Comparison of ENCODE assay signal across 31 cellular contexts in the genomic region with DNA sequence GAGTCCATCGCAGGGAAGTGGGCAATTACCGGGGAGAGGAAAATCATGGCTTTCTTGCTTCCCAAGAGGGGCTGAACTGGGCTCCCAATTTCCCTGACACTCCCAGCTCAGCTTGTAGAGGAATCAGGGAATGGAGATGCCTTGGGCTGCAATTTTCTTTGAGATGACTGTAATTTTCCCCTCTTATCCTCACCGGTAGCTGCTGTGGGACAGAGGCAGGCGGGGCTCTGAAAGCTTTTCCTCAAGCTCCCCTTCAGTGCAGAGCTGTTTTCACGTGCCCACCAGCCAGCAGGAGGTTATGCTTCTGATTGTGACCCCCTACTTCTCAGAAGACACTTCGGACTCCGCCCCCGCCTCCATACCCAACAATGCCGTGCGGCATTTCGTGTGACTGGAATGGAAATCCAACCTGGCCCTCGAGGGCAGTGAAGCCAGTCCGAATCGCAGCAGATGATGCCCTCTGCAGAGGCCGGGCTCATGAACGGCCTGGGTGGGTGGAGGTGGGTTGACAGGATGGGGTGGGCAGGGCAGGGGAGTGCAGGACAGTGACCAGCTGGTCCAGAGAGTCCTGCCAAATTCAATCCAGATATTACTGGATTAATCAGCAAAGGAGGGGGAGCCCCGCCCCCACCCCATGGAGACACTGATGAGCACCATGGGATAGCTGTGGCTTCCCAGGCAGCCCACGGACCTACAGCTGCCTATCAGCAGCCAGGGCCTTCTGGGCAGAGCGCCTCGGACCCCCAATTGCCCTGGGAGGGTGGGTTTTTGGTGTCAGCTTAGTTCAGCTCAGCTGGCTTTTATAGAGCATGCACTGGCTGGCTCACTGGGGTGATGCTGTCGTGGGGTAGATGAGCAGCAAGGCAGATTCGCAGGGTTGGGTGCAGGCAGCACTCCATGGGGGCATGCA. TPM values are rescaled to one million over a fixed set of nuclear protein-coding genes. Genes with fewer than 3 reads are reported as not detected.
DNase-seq lines count a peak whose midpoint lies in the region; ATAC-seq and TF ChIP-seq lines count a peak whose summit lies in the region.
"Had no signal": no experiment of that assay in that cellular context is flagged by ENCODE, and none has a peak within 500 bp of the region (broad histone marks: within the 10 kb centered on the region; RNA-seq: fewer than 3 reads in every experiment).

No MANE protein-coding gene starts in this region.

- H3K36me3 ChIP-seq in lower lobe of right lung (no peaks in the 10 kb centered on the region), suprapubic skin (no peaks in the 10 kb centered on the region)
- H3K36me3 ChIP-seq: colonic mucosa, pancreas, stomach, thyroid gland, vagina had no signal

- in situ Hi-C loops in GM13976 (cut with MboI; ENCODE audit: low sequenced_read_pairs, unreplicated experiment), result no loop called here

- H3K4me1 ChIP-seq in lower lobe of right lung, result no peaks in the 10 kb centered on the region
- H3K4me1 ChIP-seq in suprapubic skin, result peaks cover 11% of the 10 kb centered on the region
- H3K4me1 ChIP-seq: A549, colonic mucosa, pancreas, stomach, thyroid gland, vagina had no signal

- H3K4me3 ChIP-seq in lower lobe of right lung (no peak overlapping the region), suprapubic skin (no peak overlapping the region)
- H3K4me3 ChIP-seq: A549, colonic mucosa, GM12878, lung, pancreas, PC-9, stomach, thyroid gland, vagina had no signal

- TF ChIP-seq CTCF in chondrocyte (IDR thresholded peaks at IDR 0.05) (no peak), lower lobe of right lung (IDR thresholded peaks at IDR 0.05) (no peak), suprapubic skin (IDR thresholded peaks at IDR 0.05) (no peak), GM13976 (IDR thresholded peaks at IDR 0.05; ENCODE audit: borderline replicate concordance, control extremely low read depth, extremely low read depth, insufficient read depth, missing control alignments) (no peak)

- no peak overlapping the region for H3K27ac Mint-ChIP-seq in chondrocyte (ENCODE audit: unreplicated experiment)
- H3K27ac Mint-ChIP-seq: activated CD4-positive, alpha-beta memory T cell treated with anti-CD3 and anti-CD28 coated beads, Interleukin-2, amount 10 ng/mL, durations not matched to agents 7 days and 5 days; activated T-helper 17 cell treated with anti-CD3 and anti-CD28 coated beads, Interleukin-2, amount 50 U/mL, for 72 hours; nephron progenitor cell; T-helper 2 cell treated with Interferon-gamma antibody and Interleukin-4, amounts not matched to agents 5 μg/mL and 100 μg/mL, for 36 hours had no signal

- no peak overlapping the region for H3K4me3 Mint-ChIP-seq in chondrocyte (ENCODE audit: unreplicated experiment)
- H3K4me3 Mint-ChIP-seq: activated CD4-positive, alpha-beta memory T cell treated with anti-CD3 and anti-CD28 coated beads, Interleukin-2, amount 10 ng/mL, durations not matched to agents 7 days and 5 days; activated T-helper 17 cell treated with anti-CD3 and anti-CD28 coated beads, Interleukin-2, amount 50 U/mL, for 72 hours; nephron progenitor cell; T-helper 2 cell treated with Interferon-gamma antibody and Interleukin-4, amounts not matched to agents 5 μg/mL and 100 μg/mL, for 36 hours had no signal

- DNase-seq in Right ventricle myocardium inferior (ENCODE audit: missing footprints) (peak; percentile 49), left ventricle myocardium superior (no peak), chondrocyte (ENCODE audit: low spot score) (peak; percentile 59), lower lobe of right lung (peak; percentile 32), suprapubic skin (ENCODE audit: low spot score in 2 of 2) (peak; percentile 44 to 77), GM13976 (ENCODE audit: low spot score) (no peak), NCI-H2029 treated with DMSO at 0.1 percent for 48 hours (lab: John Stamatoyannopoulos, UW) (no peak)
- DNase-seq: activated CD4-positive, alpha-beta memory T cell treated with anti-CD3 and anti-CD28 coated beads, Interleukin-2, amount 10 ng/mL, durations not matched to agents 7 days and 5 days; AML-193; anterior cingulate cortex; colonic mucosa; DMS153; effector CD8-positive, alpha-beta T cell; HCEC 1CT; islet precursor cell; Karpas-422; NCI-H1417; nephron progenitor cell; PC-9; SHP77; stomach; thyroid gland had no signal

- no peaks in the 10 kb centered on the region for H3K9me3 Mint-ChIP-seq in chondrocyte (ENCODE audit: low read depth)
- H3K9me3 Mint-ChIP-seq: activated CD4-positive, alpha-beta memory T cell treated with anti-CD3 and anti-CD28 coated beads, Interleukin-2, amount 10 ng/mL, durations not matched to agents 7 days and 5 days; activated naive CD4-positive, alpha-beta T cell treated with anti-CD3 and anti-CD28 coated beads, Interleukin-2, amount 50 U/mL, for 72 hours; activated T-helper 17 cell treated with anti-CD3 and anti-CD28 coated beads, Interleukin-2, amount 50 U/mL, for 72 hours; nephron progenitor cell; T-helper 2 cell treated with Interferon-gamma antibody and Interleukin-4, amounts not matched to agents 5 μg/mL and 100 μg/mL, for 36 hours had no signal

- H3K27me3 ChIP-seq in lower lobe of right lung (ENCODE audit: low read depth), result no peaks in the 10 kb centered on the region
- H3K27me3 ChIP-seq in suprapubic skin, result peaks cover 9% of the 10 kb centered on the region
- H3K27me3 ChIP-seq: colonic mucosa, pancreas, thyroid gland, vagina had no signal

- H3K4me1 Mint-ChIP-seq in chondrocyte (ENCODE audit: low read depth), result no peaks in the 10 kb centered on the region
- H3K4me1 Mint-ChIP-seq: activated CD4-positive, alpha-beta memory T cell treated with anti-CD3 and anti-CD28 coated beads, Interleukin-2, amount 10 ng/mL, durations not matched to agents 7 days and 5 days; activated T-helper 17 cell treated with anti-CD3 and anti-CD28 coated beads, Interleukin-2, amount 50 U/mL, for 72 hours had no signal

- H3K9me3 ChIP-seq in lower lobe of right lung, result no peaks in the 10 kb centered on the region
- no peaks in the 10 kb centered on the region for H3K9me3 ChIP-seq in suprapubic skin
- H3K9me3 ChIP-seq: A549, colonic mucosa, pancreas, stomach, thyroid gland, vagina had no signal

- 76% methylated on average over 13 of the region's 22 CpGs for WGBS in suprapubic skin

- TF ChIP-seq EP300 in suprapubic skin (IDR thresholded peaks at IDR 0.05), result no peak

- H3K27ac ChIP-seq in lower lobe of right lung (no peak overlapping the region), suprapubic skin (no peak overlapping the region)
- H3K27ac ChIP-seq: A549, colonic mucosa, pancreas, PC-9, stomach, thyroid gland, vagina had no signal

- H3K27me3 Mint-ChIP-seq in chondrocyte (ENCODE audit: low read depth), result peaks cover 8% of the 10 kb centered on the region
- H3K27me3 Mint-ChIP-seq: activated CD4-positive, alpha-beta memory T cell treated with anti-CD3 and anti-CD28 coated beads, Interleukin-2, amount 10 ng/mL, durations not matched to agents 7 days and 5 days; activated T-helper 17 cell treated with anti-CD3 and anti-CD28 coated beads, Interleukin-2, amount 50 U/mL, for 72 hours had no signal

- intact Hi-C loops in Right ventricle myocardium inferior (cut with DNase I) (no loop called here), left ventricle myocardium superior (cut with micrococcal nuclease) (no loop called here), lower lobe of right lung (cut with DNase I) (no loop called here)

- no peaks in the 10 kb centered on the region for H3K36me3 Mint-ChIP-seq in chondrocyte (ENCODE audit: low read depth)
- H3K36me3 Mint-ChIP-seq: activated naive CD4-positive, alpha-beta T cell treated with anti-CD3 and anti-CD28 coated beads, Interleukin-2, amount 50 U/mL, for 72 hours had no signal

- ATAC-seq in Right ventricle myocardium inferior (no peak), left ventricle myocardium superior (no peak), lower lobe of right lung (no peak), GM21717 (IDR thresholded peaks at IDR 0.05; ENCODE audit: unreplicated experiment) (no peak)
- ATAC-seq: activated naive CD4-positive, alpha-beta T cell treated with anti-CD3 and anti-CD28 coated beads, Interleukin-2, amount 50 U/mL, for 72 hours; activated T-helper 17 cell treated with anti-CD3 and anti-CD28 coated beads, Interleukin-2, amount 50 U/mL, for 72 hours; GM12878 had no signal

- no peak for TF ChIP-seq POLR2A in suprapubic skin (IDR thresholded peaks at IDR 0.05)

RNA-seq across cellular contexts. Expression of a gene that starts 37.6 kb away (rescaled TPM):
- not detected for total RNA-seq in Right ventricle myocardium inferior
- total RNA-seq in left ventricle myocardium superior, result not detected
- total RNA-seq in chondrocyte, result 0.02 TPM in 1 of 3 replicates, not detected in the others
- not detected for total RNA-seq in lower lobe of right lung
- total RNA-seq in suprapubic skin, result not detected
- total RNA-seq: activated CD4-positive, alpha-beta memory T cell treated with anti-CD3 and anti-CD28 coated beads, Interleukin-2, amount 10 ng/mL, durations not matched to agents 7 days and 5 days; activated naive CD4-positive, alpha-beta T cell treated with anti-CD3 and anti-CD28 coated beads, Interleukin-2, amount 50 U/mL, for 72 hours; activated T-helper 17 cell treated with anti-CD3 and anti-CD28 coated beads, Interleukin-2, amount 50 U/mL, for 72 hours; colonic mucosa; GM12878; PC-9; stomach; thyroid gland; vagina had no signal

RNA-seq across cellular contexts. Expression of a gene that starts 40.0 kb away (rescaled TPM):
- total RNA-seq in Right ventricle myocardium inferior, result 34.8 TPM
- total RNA-seq in left ventricle myocardium superior, result 20.6 TPM
- total RNA-seq in chondrocyte, result not detected in 3 replicates
- 16.6 TPM for total RNA-seq in lower lobe of right lung
- 10 to 100 TPM in 2 of 4 donors, 1 to 10 TPM in 2; 5.0 to 28.9 (median 10.2) TPM for total RNA-seq in suprapubic skin
- total RNA-seq: activated CD4-positive, alpha-beta memory T cell treated with anti-CD3 and anti-CD28 coated beads, Interleukin-2, amount 10 ng/mL, durations not matched to agents 7 days and 5 days; activated naive CD4-positive, alpha-beta T cell treated with anti-CD3 and anti-CD28 coated beads, Interleukin-2, amount 50 U/mL, for 72 hours; activated T-helper 17 cell treated with anti-CD3 and anti-CD28 coated beads, Interleukin-2, amount 50 U/mL, for 72 hours; PC-9 had no signal

Comparison
In these comparisons a context has a peak if more than half of its experiments do, and no peak if none do; other contexts are left out.
1. DNase-seq: peak in Right ventricle myocardium inferior (single experiment), chondrocyte (single experiment), lower lobe of right lung (single experiment) and suprapubic skin (2 of 2); none in left ventricle myocardium superior (single experiment), GM13976 (single experiment) and NCI-H2029 treated with DMSO at 0.1 percent for 48 hours (single experiment).